11 cellular contexts compared by ENCODE assay signal in the genomic region with DNA sequence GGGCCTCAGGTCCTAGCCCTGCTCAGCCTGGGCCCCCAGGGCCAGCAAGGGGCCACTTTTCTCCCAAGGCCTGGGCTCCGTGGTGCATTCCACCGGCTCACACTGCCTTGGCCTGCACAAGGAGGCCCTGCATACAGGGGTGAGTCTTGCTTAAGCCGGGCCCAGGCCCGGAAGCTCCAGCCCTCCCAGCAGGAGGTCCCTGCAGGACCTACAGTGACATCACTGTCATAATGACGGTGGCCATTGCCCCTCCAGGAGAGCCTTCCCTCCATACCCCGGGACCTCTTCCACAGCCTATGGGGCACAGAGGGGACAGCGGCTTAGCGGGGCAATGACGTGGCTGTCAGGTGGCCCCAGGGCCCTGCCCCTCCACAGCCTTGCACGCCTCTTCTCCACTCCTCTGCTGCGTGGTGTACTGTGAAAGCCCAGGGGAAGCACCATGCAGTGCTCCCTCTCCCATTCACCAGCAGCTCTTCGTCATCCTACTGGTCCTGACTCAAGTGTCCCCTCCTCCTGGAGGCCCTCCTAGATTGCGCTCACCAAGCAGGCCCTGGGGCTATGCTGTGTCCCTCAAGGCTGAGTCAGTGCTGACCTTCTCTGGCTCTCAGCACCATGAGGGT. TPM values are rescaled to one million over a fixed set of nuclear protein-coding genes. Genes with fewer than 3 reads are reported as not detected.
DNase-seq lines count a peak whose midpoint lies in the region; ATAC-seq, FAIRE-seq and TF ChIP-seq lines count a peak whose summit lies in the region.
"Had no signal": no experiment of that assay in that cellular context is flagged by ENCODE, and none has a peak within 500 bp of the region (broad histone marks: within the 10 kb centered on the region; RNA-seq: fewer than 3 reads in every experiment).

No MANE protein-coding gene starts in this region.

- DNase-seq in CD4-positive, alpha-beta T cell, result no peak
- DNase-seq in K562 (ENCODE audit: extremely low read depth in 1 of 4, low spot score in 3 of 4), result no peak
- no peak for DNase-seq in stomach
- no peak for DNase-seq in AML-193 (lab: John Stamatoyannopoulos, UW)
- no peak for DNase-seq in NCI-H1694 (lab: John Stamatoyannopoulos, UW)
- DNase-seq: NK-92 treated with Interleukin-12 subunit alpha and Interleukin-12 subunit beta, amount 100 ng/mL, for 24 hours; WERI-Rb-1 had no signal

- no peaks in the 10 kb centered on the region for H3K27me3 Mint-ChIP-seq in CD4-positive, alpha-beta T cell

- H3K36me3 ChIP-seq in K562 (ENCODE audit: control insufficient read depth, insufficient read depth, low read length) (no peaks in the 10 kb centered on the region), mucosa of rectum (ENCODE audit: control insufficient read depth in 2 of 2, insufficient read depth in 2 of 2, low read length in 2 of 2) (no peaks in the 10 kb centered on the region), stomach (no peaks in the 10 kb centered on the region)
- H3K36me3 ChIP-seq: WERI-Rb-1 had no signal

- H3K4me1 Mint-ChIP-seq in CD4-positive, alpha-beta T cell (ENCODE audit: low read depth), result peaks cover 40% of the 10 kb centered on the region

- no peaks in the 10 kb centered on the region for H3K9me3 ChIP-seq in CD4-positive, alpha-beta T cell (ENCODE audit: control insufficient read depth, low read length)
- H3K9me3 ChIP-seq in K562 (replicated peaks; ENCODE audit: control insufficient read depth, insufficient read depth, low read depth, low read length) (no peaks in the 10 kb centered on the region), mucosa of rectum (ENCODE audit: control insufficient read depth in 2 of 2, low read length in 2 of 2) (no peaks in the 10 kb centered on the region), stomach (no peaks in the 10 kb centered on the region)

- POLR2A ChIA-PET in CD4-positive, alpha-beta T cell (lab: Charles Lee), result no interaction called here
- POLR2A ChIA-PET in K562 (lab: Yijun Ruan, JAX), result interaction anchor here (1.3 kb wide), 1 partner anchor 13 kb away, joined by 4 read pairs; no protein-coding TSS in a partner anchor

- no peaks in the 10 kb centered on the region for H3K9me1 ChIP-seq in K562 (ENCODE audit: control insufficient read depth, insufficient read depth, low read length)

- no TSS peak for BruUV-seq in K562 (replicated peaks; lab: Mats Ljungman, UMichigan)

- WGBS in K562 (ENCODE audit: insufficient coverage, low coverage, missing lambda C conversion rate), result 0% methylated on average over 13 of the region's 13 CpGs
- 89 to 93% (median 89%) methylated on average over 13 of the region's 13 CpGs for WGBS in stomach, 5 donors

- H3K27ac ChIP-seq in CD4-positive, alpha-beta T cell (ENCODE audit: low read depth, low read length), result peak overlapping the region; percentile 1
- H3K27ac ChIP-seq in K562 (ENCODE audit: extremely low read depth, low read depth, low read length), result no peak overlapping the region
- H3K27ac ChIP-seq in mucosa of rectum (ENCODE audit: low read depth in 2 of 2, low read length in 2 of 2), result peak overlapping the region; percentile 94 to 98
- H3K27ac ChIP-seq in stomach, result peak overlapping the region in 2 of 5 donors; percentile 73 to 82
- H3K27ac ChIP-seq: WERI-Rb-1 had no signal

- H3K79me2 ChIP-seq in K562 (ENCODE audit: control insufficient read depth, insufficient read depth, low read length), result no peaks in the 10 kb centered on the region

- no peak overlapping the region for H3K4me3 ChIP-seq in K562
- H3K4me3 ChIP-seq in mucosa of rectum (ENCODE audit: low read length in 2 of 2), result peak overlapping the region; percentile 61 to 74
- H3K4me3 ChIP-seq in stomach, result no peak overlapping the region

- intact Hi-C loops in CD4-positive, alpha-beta T cell (cut with DNase I, micrococcal nuclease), result loop anchor here in 1 of 2 experiments (2.0 kb wide), 1 partner anchor 33 kb away; the partner anchor contains the start of gene AFAP1
- intact Hi-C loops in K562 (cut with micrococcal nuclease), result no loop called here
- intact Hi-C loops in stomach (cut with DNase I; ENCODE audit: low total_unique reads), result no loop called here

- TF ChIP-seq RAD21 in Ishikawa (IDR thresholded peaks at IDR 0.05; ENCODE audit: low read depth) (no peak), K562 (CRISPR knock-in tag; conservative IDR thresholded peaks at IDR 0.05 in 1 of 2, IDR thresholded peaks at IDR 0.05 in 1 of 2) (no peak)

- no peak overlapping the region for H2AFZ ChIP-seq in K562 (ENCODE audit: low read depth, low read length)

- no peaks in the 10 kb centered on the region; the same call in 1 of the 2 replicates for H4K20me1 ChIP-seq in K562 (replicated peaks; ENCODE audit: control insufficient read depth, insufficient read depth, low read length)

- no peak for TF ChIP-seq CTCF in CD4-positive, alpha-beta T cell (IDR thresholded peaks at IDR 0.05)
- TF ChIP-seq CTCF in K562 (IDR thresholded peaks at IDR 0.05 in 2 of 3, conservative IDR thresholded peaks at IDR 0.05 in 1 of 3; ENCODE audit: insufficient read depth in 2 of 3, low read depth in 1 of 3, low read length in 3 of 3), result no peak
- TF ChIP-seq CTCF in stomach (IDR thresholded peaks at IDR 0.05), result no peak

- H3K4me1 ChIP-seq in K562 (replicated peaks in 1 of 2; ENCODE audit: control insufficient read depth in 2 of 2, insufficient read depth in 2 of 2, low read length in 2 of 2) (peaks cover 0 to 5% of the 10 kb centered on the region in 2 experiments; a peak in 2 of 5 replicates), mucosa of rectum (ENCODE audit: control insufficient read depth in 2 of 2, insufficient read depth in 2 of 2, low read length in 2 of 2) (peaks cover 49 to 63% of the 10 kb centered on the region in 2 donors), stomach (peaks cover 19 to 56% (median 24%) of the 10 kb centered on the region in 4 donors)

- no peaks in the 10 kb centered on the region for H3K9me3 Mint-ChIP-seq in CD4-positive, alpha-beta T cell

- no peaks in the 10 kb centered on the region for H3K27me3 ChIP-seq in CD4-positive, alpha-beta T cell (ENCODE audit: control insufficient read depth, insufficient read depth, low read length)
- peaks cover 10 to 13% of the 10 kb centered on the region in 2 experiments; a peak in 3 of 5 replicates for H3K27me3 ChIP-seq in K562 (ENCODE audit: control insufficient read depth in 2 of 2, insufficient read depth in 2 of 2, low read length in 2 of 2)
- no peaks in the 10 kb centered on the region for H3K27me3 ChIP-seq in mucosa of rectum (ENCODE audit: control insufficient read depth in 2 of 2, insufficient read depth in 2 of 2, low read length in 2 of 2)
- no peaks in the 10 kb centered on the region for H3K27me3 ChIP-seq in stomach

- peak overlapping the region; percentile 93 for H3K4me3 Mint-ChIP-seq in CD4-positive, alpha-beta T cell

- no peak for TF ChIP-seq POLR2A in K562 (conservative IDR thresholded peaks at IDR 0.05)
- TF ChIP-seq POLR2A in stomach (IDR thresholded peaks at IDR 0.05), result no peak

- peak overlapping the region; percentile 94 for H3K27ac Mint-ChIP-seq in CD4-positive, alpha-beta T cell

- H3K9ac ChIP-seq in K562 (ENCODE audit: insufficient read depth in 1 of 2, low read depth in 2 of 2, low read length in 2 of 2) (no peak overlapping the region; a peak in 1 of 4 replicates), mucosa of rectum (ENCODE audit: low read depth in 1 of 2, low read length in 2 of 2) (peak overlapping the region; percentile 85 to 90)

- CTCF ChIA-PET in CD4-positive, alpha-beta T cell (lab: Charles Lee), result no interaction called here
- CTCF ChIA-PET in K562 (lab: Yijun Ruan, JAX; ENCODE audit: low intra/inter-chr PET ratio), result no interaction called here

- FAIRE-seq in K562 (lab: Jason Lieb, UNC), result no peak

- H3K4me2 ChIP-seq in K562 (ENCODE audit: insufficient read depth, low read length), result no peak overlapping the region

- in situ Hi-C loops in K562 (cut with MboI), result no loop called here

- no peaks in the 10 kb centered on the region for H3K36me3 Mint-ChIP-seq in CD4-positive, alpha-beta T cell (ENCODE audit: low read depth)

- no peak for ATAC-seq in CD4-positive, alpha-beta T cell (ENCODE audit: poor library complexity)
- peak; percentile 52 for ATAC-seq in K562
- no peak for ATAC-seq in GM19023 (IDR thresholded peaks at IDR 0.05; ENCODE audit: unreplicated experiment)
- ATAC-seq: left lobe of liver had no signal

- TF ChIP-seq EP300 in Ishikawa (IDR thresholded peaks at IDR 0.05; ENCODE audit: borderline replicate concordance) (no peak), K562 (IDR thresholded peaks at IDR 0.05; ENCODE audit: low read length) (no peak), stomach (IDR thresholded peaks at IDR 0.05) (no peak)

TF ChIP-seq in Ishikawa, 13 proteins besides CTCF, POLR2A, EP300 and RAD21 (continues in another document):
- TF ChIP-seq CEBPB (IDR thresholded peaks at IDR 0.05) (0 out of 2 replicates have a peak, but pooled peaks have one; percentile 53), EGR1 (IDR thresholded peaks at IDR 0.05) (no peak), TCF12 (IDR thresholded peaks at IDR 0.05; ENCODE audit: low read depth) (no peak; the same call in 1 of the 2 replicates)

TF ChIP-seq in K562, 482 proteins besides CTCF, POLR2A, EP300 and RAD21 (continues in another document):
- TF ChIP-seq ZNF184 (CRISPR knock-in tag; IDR thresholded peaks at IDR 0.05), result no peak
- no peak for TF ChIP-seq ZNF79 (CRISPR knock-in tag; IDR thresholded peaks at IDR 0.05; ENCODE audit: low read depth)
- TF ChIP-seq ZNF436 (CRISPR knock-in tag; IDR thresholded peaks at IDR 0.05), result no peak; the same call in 1 of the 2 replicates

RNA-seq across cellular contexts. Expression of gene AFAP1, which starts 32.3 kb away (rescaled TPM):
- 10 to 100 TPM in 1 of 2 experiments, 1 to 10 TPM in 1; 9.8 to 10.9 TPM for total RNA-seq in CD4-positive, alpha-beta T cell
- 0.79 and 1.9 TPM in 2 replicates for total RNA-seq in K562 (2011; cell fraction: chromatin; rRNA removed; ENCODE audit: low replicate concordance)
- 0.17 and 0.39 TPM in 2 replicates for total RNA-seq in K562 (2011; cell fraction: nucleolus; rRNA removed)
- total RNA-seq in K562 (2011; cell fraction: nucleoplasm; rRNA removed), result 0.23 and 1.0 TPM in 2 replicates
- total RNA-seq in K562 (2014; rRNA removed) (0.14 and 0.16 TPM in 2 replicates), K562 (2014; rRNA removed; fragmentation: Illumina TruSeq; extraction: Trizol) (0.07 and 0.16 TPM in 2 replicates), K562 (2015; rRNA removed; fragmentation: Illumina TruSeq; extraction: Trizol) (0.04 and 0.11 TPM in 2 replicates), K562 (2021) (0.42 and 0.49 TPM in 2 replicates), stomach (10 to 100 TPM in 4 of 5 donors, 1 to 10 TPM in 1; 7.6 to 88.9 (median 22.2) TPM)
- polyA plus RNA-seq in K562 (2011; rRNA removed) (0.07 TPM in 2 replicates), K562 (2014; fragmentation: Illumina TruSeq; extraction: Trizol) (0.10 and 0.15 TPM in 2 replicates), K562 (2014; fragmentation: Nextera tagmentation; extraction: Ambion mirVana) (under 1 TPM in 1 of 2 experiments, not detected in 1; 0.20 TPM), K562 (2014; rRNA removed) (0.13 and 0.27 TPM in 2 replicates), stomach (1 to 10 TPM; 4.1 to 5.4 (median 5.3) TPM)
- polyA plus RNA-seq in K562 (2011; cell fraction: cytosol; rRNA removed), result 0.01 and 0.07 TPM in 2 replicates
- 0.13 and 0.20 TPM in 2 replicates for polyA plus RNA-seq in K562 (2011; cell fraction: nucleus; rRNA removed)
- 0.30 and 1.0 TPM in 2 replicates for polyA plus RNA-seq in K562 (2012)
- 0.03 and 0.07 TPM in 2 replicates for polyA minus RNA-seq in K562 (2011; rRNA and poly(A)+ RNA removed)
- 0.55 TPM in 1 of 2 replicates, not detected in the other for polyA minus RNA-seq in K562 (2011; cell fraction: cytosol; rRNA and poly(A)+ RNA removed)
- polyA minus RNA-seq in K562 (2011; cell fraction: nucleus; rRNA and poly(A)+ RNA removed), result 0.33 and 0.81 TPM in 2 replicates

Comparison
In these comparisons a context has a peak if more than half of its experiments do, and no peak if none do; other contexts are left out.
1. H3K4me3 ChIP-seq: peak in mucosa of rectum (2 of 2); none in K562 (single experiment) and stomach (0 of 4).
2. H3K9ac ChIP-seq: peak in mucosa of rectum (2 of 2); none in K562 (0 of 2).